ENCODE assay signal across 9 cellular contexts in the genomic region with DNA sequence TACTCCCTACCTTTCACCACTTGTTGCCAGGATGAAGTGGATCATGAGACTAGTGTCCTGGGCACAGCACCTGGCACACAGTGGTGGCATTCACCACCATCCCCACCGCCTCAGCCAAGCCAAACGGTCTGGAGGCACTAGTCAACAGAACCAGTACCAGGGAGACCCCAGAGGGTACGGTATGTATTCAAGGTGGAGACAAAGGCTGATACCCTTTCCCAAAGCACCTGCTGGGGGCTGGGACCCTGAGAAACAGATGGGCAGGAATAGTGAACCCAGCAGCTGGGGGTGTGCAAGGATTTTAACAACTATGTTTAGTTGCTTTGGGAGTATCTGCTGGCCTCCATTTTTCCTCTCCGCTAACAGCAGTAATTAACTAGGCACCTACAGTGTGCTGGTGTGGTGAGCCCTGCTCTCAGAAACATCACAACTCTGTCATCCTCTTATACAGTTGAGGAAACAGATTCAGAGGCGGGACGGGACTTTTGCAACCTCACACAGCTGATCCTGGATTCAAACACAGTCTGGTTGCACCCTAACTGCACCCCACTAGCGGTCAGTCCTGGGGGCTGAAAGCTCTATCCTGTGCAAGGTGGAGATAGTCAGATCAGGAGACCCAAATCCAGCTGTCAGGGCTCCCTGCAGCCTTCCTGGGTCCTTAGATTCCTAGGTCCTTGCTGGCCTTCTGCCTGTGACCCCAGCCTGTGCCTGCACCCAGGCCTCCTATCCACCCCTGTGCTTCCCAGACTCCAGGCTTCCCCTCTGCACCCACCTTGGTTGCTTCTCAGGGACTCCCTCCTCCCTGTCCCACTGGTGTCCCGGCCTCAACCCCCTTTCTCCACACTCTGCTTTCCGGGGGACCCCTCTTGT. TPM values are rescaled to one million over a fixed set of nuclear protein-coding genes. Genes with fewer than 3 reads are reported as not detected.
A peak's percentile ranks its signal among the peaks of the same experiment; 100 is the strongest.
DNase-seq lines count a peak whose midpoint lies in the region; ATAC-seq, FAIRE-seq and TF ChIP-seq lines count a peak whose summit lies in the region.
"Had no signal": no experiment of that assay in that cellular context is flagged by ENCODE, and none has a peak within 500 bp of the region (broad histone marks: within the 10 kb centered on the region; RNA-seq: fewer than 3 reads in every experiment).

No MANE protein-coding gene starts in this region.

- POLR2A ChIA-PET in CD4-positive, alpha-beta memory T cell (lab: Charles Lee; ENCODE audit: partially characterized antibody): interaction anchor here (0.6 to 3.4 kb wide), 12 partner anchors 23 to 670 kb away, joined by 3 to 22 read pairs (median 4); a partner anchor contains a TSS
- POLR2A ChIA-PET in OCI-LY7 (lab: Charles Lee): interaction anchor here (1.0 to 1.6 kb wide), 4 partner anchors 8 to 33 kb away, joined by 3 to 7 read pairs (median 4); no protein-coding TSS in a partner anchor

- H3K27me3 Mint-ChIP-seq in CD4-positive, alpha-beta memory T cell: no peaks in the 10 kb centered on the region
- no peaks in the 10 kb centered on the region for H3K27me3 Mint-ChIP-seq in effector memory CD8-positive, alpha-beta T cell
- no peaks in the 10 kb centered on the region for H3K27me3 Mint-ChIP-seq in osteocyte (ENCODE audit: unreplicated experiment)

- H3K4me3 Mint-ChIP-seq in CD4-positive, alpha-beta memory T cell: peak overlapping the region; percentile 77 to 92 (median 88)
- peak overlapping the region; percentile 94 to 95 for H3K4me3 Mint-ChIP-seq in effector memory CD8-positive, alpha-beta T cell
- H3K4me3 Mint-ChIP-seq in osteocyte (ENCODE audit: unreplicated experiment): peak overlapping the region; percentile 73

- peak in 2 of 5 donors; percentile 2 to 3 for DNase-seq in CD4-positive, alpha-beta memory T cell
- DNase-seq in OCI-LY7 (ENCODE audit: low spot score) (peak; percentile 66), osteocyte (ENCODE audit: extremely low spot score, unreplicated experiment) (no peak), small intestine (no peak), NCI-H1105 treated with DMSO at 0.1 percent for 48 hours (lab: John Stamatoyannopoulos, UW) (no peak), DMS114 treated with DMSO at 0.1 percent for 48 hours (lab: John Stamatoyannopoulos, UW; ENCODE audit: unreplicated experiment) (no peak)
- peak in 1 of 3 experiments; percentile 5 for DNase-seq in effector memory CD8-positive, alpha-beta T cell
- DNase-seq: activated CD4-positive, alpha-beta T cell treated with anti-CD3 and anti-CD28 coated beads, Interleukin-2, amount 50 U/mL, for 48 hours had no signal

- peak overlapping the region in 6 of 7 donors; percentile 57 to 92 (median 90) for H3K27ac Mint-ChIP-seq in CD4-positive, alpha-beta memory T cell
- peak overlapping the region in 1 of 2 donors; percentile 79 for H3K27ac Mint-ChIP-seq in effector memory CD8-positive, alpha-beta T cell
- H3K27ac Mint-ChIP-seq in osteocyte (ENCODE audit: unreplicated experiment): no peak overlapping the region

- H3K4me1 ChIP-seq in CD4-positive, alpha-beta memory T cell (ENCODE audit: insufficient read depth, low read length): peaks cover 17% of the 10 kb centered on the region
- peaks cover 73% of the 10 kb centered on the region for H3K4me1 ChIP-seq in OCI-LY7 (ENCODE audit: insufficient read depth, low read length, poor library complexity, severe bottlenecking)
- peaks cover 0 to 4% of the 10 kb centered on the region in 2 donors for H3K4me1 ChIP-seq in small intestine (ENCODE audit: control insufficient read depth in 2 of 2, insufficient read depth in 1 of 2, low read depth in 1 of 2, low read length in 1 of 2)

- no peaks in the 10 kb centered on the region for H3K9me2 ChIP-seq in OCI-LY7 (ENCODE audit: insufficient read depth, low read length)

- peaks cover 0 to 6% of the 10 kb centered on the region in 2 donors for H3K36me3 Mint-ChIP-seq in CD4-positive, alpha-beta memory T cell
- H3K36me3 Mint-ChIP-seq in effector memory CD8-positive, alpha-beta T cell (ENCODE audit: insufficient read depth): peaks cover 11% of the 10 kb centered on the region
- H3K36me3 Mint-ChIP-seq in osteocyte (ENCODE audit: unreplicated experiment): no peaks in the 10 kb centered on the region

- intact Hi-C loops in CD4-positive, alpha-beta memory T cell (cut with micrococcal nuclease): loop anchor here (1.0 to 5.0 kb wide), 4 partner anchors 72 to 670 kb away; a partner anchor contains a TSS
- intact Hi-C loops in OCI-LY7 (cut with micrococcal nuclease; ENCODE audit: unreplicated experiment): loop anchor here (2.0 kb wide), 1 partner anchor 26 kb away; no protein-coding TSS in a partner anchor

- H3K4me3 ChIP-seq in CD4-positive, alpha-beta memory T cell (ENCODE audit: low read length in 2 of 2): peak overlapping the region in 1 of 2 donors; percentile 43
- peak overlapping the region; percentile 76 for H3K4me3 ChIP-seq in OCI-LY7 (ENCODE audit: low read depth, low read length, poor library complexity, severe bottlenecking)
- H3K4me3 ChIP-seq in small intestine (ENCODE audit: low read depth in 1 of 2, low read length in 2 of 2): peak overlapping the region in 1 of 2 donors; percentile 80

- CTCF ChIA-PET in CD4-positive, alpha-beta memory T cell (lab: Charles Lee; ENCODE audit: partially characterized antibody): interaction anchor here (1.1 kb wide), 1 partner anchor 239 kb away, joined by 3 read pairs; no protein-coding TSS in a partner anchor
- CTCF ChIA-PET in OCI-LY7 (lab: Charles Lee; ENCODE audit: unreplicated experiment): interaction anchor here (0.6 to 1.2 kb wide), 2 partner anchors 40 to 1085 kb away, joined by 3 to 5 read pairs; no protein-coding TSS in a partner anchor

- ATAC-seq in effector memory CD8-positive, alpha-beta T cell (replicated peaks): no peak
- ATAC-seq in HG03196 (IDR thresholded peaks at IDR 0.05; ENCODE audit: unreplicated experiment): no peak

- TF ChIP-seq CTCF in OCI-LY7 (conservative IDR thresholded peaks at IDR 0.05; ENCODE audit: low read length): no peak
- TF ChIP-seq CTCF in osteocyte (IDR thresholded peaks at IDR 0.05): no peak

- no peaks in the 10 kb centered on the region for H3K9me3 ChIP-seq in CD4-positive, alpha-beta memory T cell (ENCODE audit: control insufficient read depth in 1 of 2, low read length in 2 of 2)
- H3K9me3 ChIP-seq in OCI-LY7 (ENCODE audit: low read length): no peaks in the 10 kb centered on the region
- no peaks in the 10 kb centered on the region for H3K9me3 ChIP-seq in small intestine (ENCODE audit: control insufficient read depth, low read depth)

- WGBS in small intestine, 3 donors: 68 to 74% (median 69%) methylated on average over 9 of the region's 9 CpGs

- no peak overlapping the region; the same call in 1 of the 2 replicates for H2AFZ ChIP-seq in OCI-LY7 (ENCODE audit: low read length)

- BruUV-seq in OCI-LY7 (replicated peaks; lab: Mats Ljungman, UMichigan): no TSS peak

- FAIRE-seq in small intestine (lab: Jason Lieb, UNC): no peak

- H3K79me2 ChIP-seq in OCI-LY7 (ENCODE audit: insufficient read depth, low read depth, low read length): peaks cover 43% of the 10 kb centered on the region; the same call in 1 of the 2 replicates

- H3K4me1 Mint-ChIP-seq in CD4-positive, alpha-beta memory T cell: peaks cover 14 to 28% (median 22%) of the 10 kb centered on the region in 4 donors
- H3K4me1 Mint-ChIP-seq in effector memory CD8-positive, alpha-beta T cell (ENCODE audit: low read depth in 2 of 2): peaks cover 6 to 17% of the 10 kb centered on the region in 2 donors
- peaks cover 35% of the 10 kb centered on the region for H3K4me1 Mint-ChIP-seq in osteocyte (ENCODE audit: unreplicated experiment)

- no peak overlapping the region for H3K27ac ChIP-seq in CD4-positive, alpha-beta memory T cell (ENCODE audit: low read depth, low read length)
- H3K27ac ChIP-seq in OCI-LY7 (ENCODE audit: low read depth, low read length, poor library complexity, severe bottlenecking) (peak overlapping the region; percentile 95), small intestine (ENCODE audit: low read depth in 1 of 2, low read length in 1 of 2) (no peak overlapping the region)

- no peaks in the 10 kb centered on the region for H4K20me1 ChIP-seq in OCI-LY7 (ENCODE audit: insufficient read depth, low read length)

- peak overlapping the region; percentile 93 for H3K4me2 ChIP-seq in OCI-LY7 (ENCODE audit: low read length)

- H3K36me3 ChIP-seq in CD4-positive, alpha-beta memory T cell (ENCODE audit: insufficient read depth, low read length): no peaks in the 10 kb centered on the region
- H3K36me3 ChIP-seq in OCI-LY7 (ENCODE audit: insufficient read depth, low read length) (peaks cover 19% of the 10 kb centered on the region), small intestine (ENCODE audit: control insufficient read depth in 2 of 2, insufficient read depth in 2 of 2, low read length in 2 of 2) (no peaks in the 10 kb centered on the region)

- H3K27me3 ChIP-seq in CD4-positive, alpha-beta memory T cell (ENCODE audit: insufficient read depth, low read length): no peaks in the 10 kb centered on the region
- H3K27me3 ChIP-seq in small intestine (ENCODE audit: control insufficient read depth in 2 of 2, insufficient read depth in 2 of 2, low read length in 2 of 2): no peaks in the 10 kb centered on the region

- peaks cover 0 to 2% (median 0%) of the 10 kb centered on the region in 8 donors for H3K9me3 Mint-ChIP-seq in CD4-positive, alpha-beta memory T cell
- no peaks in the 10 kb centered on the region for H3K9me3 Mint-ChIP-seq in effector memory CD8-positive, alpha-beta T cell
- no peaks in the 10 kb centered on the region for H3K9me3 Mint-ChIP-seq in osteocyte (ENCODE audit: unreplicated experiment)

RNA-seq across cellular contexts. Expression of a gene that starts 1.2 kb away (rescaled TPM):
- 1 to 10 TPM; 5.1 to 5.7 TPM for total RNA-seq in CD4-positive, alpha-beta memory T cell
- 1 to 10 TPM; 7.2 to 9.2 TPM for polyA plus RNA-seq in CD4-positive, alpha-beta memory T cell
- total RNA-seq in OCI-LY7 (2014; rRNA removed; shearing (Covaris generic)): 44.8 and 46.5 TPM in 2 replicates
- total RNA-seq in OCI-LY7 (2022) (36.6 and 42.1 TPM in 2 replicates), osteocyte (28.9 and 33.8 TPM in 2 replicates)
- polyA plus RNA-seq in small intestine: 10 to 100 TPM in 2 of 3 donors, 1 to 10 TPM in 1; 9.1 to 15.4 (median 13.9) TPM

RNA-seq across cellular contexts. Expression of a gene that starts 41.1 kb away (rescaled TPM):
- 10 to 100 TPM; 50.9 to 51.8 TPM for total RNA-seq in CD4-positive, alpha-beta memory T cell
- 10 to 100 TPM; 39.8 to 41.8 TPM for polyA plus RNA-seq in CD4-positive, alpha-beta memory T cell
- 32.1 and 41.2 TPM in 2 replicates for total RNA-seq in OCI-LY7 (2014; rRNA removed; shearing (Covaris generic))
- 45.4 and 49.4 TPM in 2 replicates for total RNA-seq in OCI-LY7 (2022)
- total RNA-seq in osteocyte: 25.1 and 25.3 TPM in 2 replicates
- 10 to 100 TPM; 30.0 to 32.0 (median 30.6) TPM for polyA plus RNA-seq in small intestine

RNA-seq across cellular contexts. Expression of a gene that starts 47.5 kb away (rescaled TPM):
- total RNA-seq in CD4-positive, alpha-beta memory T cell: 10 to 100 TPM; 42.1 to 43.4 TPM
- 10 to 100 TPM; 16.5 to 25.2 TPM for polyA plus RNA-seq in CD4-positive, alpha-beta memory T cell
- 32.9 and 38.5 TPM in 2 replicates for total RNA-seq in OCI-LY7 (2014; rRNA removed; shearing (Covaris generic))
- total RNA-seq in OCI-LY7 (2022): 20.7 and 22.2 TPM in 2 replicates
- 19.6 and 19.9 TPM in 2 replicates for total RNA-seq in osteocyte
- 1 to 10 TPM; 6.5 to 10.0 (median 8.5) TPM for polyA plus RNA-seq in small intestine
